In genomic region chr1:112237983-112238515, GRCh38 we compare ENCODE assay signal across 29 cellular contexts.
DNase-seq lines count a peak whose midpoint lies in the region; ATAC-seq and TF ChIP-seq lines count a peak whose summit lies in the region.
"Had no signal": no experiment of that assay in that cellular context is flagged by ENCODE, and none has a peak within 500 bp of the region (broad histone marks: within the 10 kb centered on the region; RNA-seq: fewer than 3 reads in every experiment).

No MANE protein-coding gene starts in this region.

- TF ChIP-seq POLR2A in suprapubic skin (IDR thresholded peaks at IDR 0.05), result no peak

- H3K9me2 ChIP-seq in GM23338 (ENCODE audit: insufficient read depth), result peaks cover 5% of the 10 kb centered on the region; the same call in 1 of the 2 replicates

- H3K4me2 ChIP-seq in BLaER1 treated with 17β-estradiol and CSF1 and Interleukin-3, amounts not matched to agents 10 nM and 100 nM, result peak overlapping the region in 7 of 11 experiments; percentile 2 to 44 (median 28); a peak in 5 of 22 replicates
- peak overlapping the region; percentile 41; the same call in 1 of the 2 replicates for H3K4me2 ChIP-seq in GM23338
- H3K4me2 ChIP-seq: KMS-11 had no signal

- peak; percentile 55 for DNase-seq in GM23338 (ENCODE audit: low spot score)
- DNase-seq in NCI-H748 treated with DMSO at 0.1 percent for 48 hours (lab: John Stamatoyannopoulos, UW), result peak; percentile 98
- peak; percentile 28 for DNase-seq in iPS DF 4.7 (ENCODE audit: extremely low read depth, low spot score)
- DNase-seq in suprapubic skin (ENCODE audit: low spot score in 2 of 2), result no peak
- DNase-seq in AG20443 (ENCODE audit: low spot score), result no peak
- no peak for DNase-seq in central memory CD4-positive, alpha-beta T cell
- DNase-seq: activated CD4-positive, alpha-beta T cell treated with anti-CD3 and anti-CD28 coated beads, Interleukin-2, amount 50 U/mL, for 48 hours; activated CD8-positive, alpha-beta memory T cell treated with anti-CD3 and anti-CD28 coated beads, Interleukin-2, amount 50 U/mL, for 4 hours; activated naive CD4-positive, alpha-beta T cell treated with anti-CD3 and anti-CD28 coated beads for 36 hours; C1 segment of cervical spinal cord; EL; hypothalamus; kidney; MM.1S; NCI-H187; NCI-H446; ovary; SJCRH30; stimulated activated CD4-positive, alpha-beta T cell treated with anti-CD3 and anti-CD28 coated beads, Interleukin-1b, Interleukin-23, amount 100 ng/mL, for 48 hours; T-cell; trophoblast cell had no signal

- H3K9ac ChIP-seq in BLaER1 treated with 17β-estradiol and CSF1 and Interleukin-3, amounts not matched to agents 10 nM and 100 nM, result no peak overlapping the region
- H3K9ac ChIP-seq: KMS-11 had no signal

- H3K9me3 Mint-ChIP-seq in GM23338, result peaks cover 2% of the 10 kb centered on the region; the same call in 2 of the 3 replicates
- H3K9me3 Mint-ChIP-seq: activated naive CD4-positive, alpha-beta T cell treated with anti-CD3 and anti-CD28 coated beads for 36 hours; activated T-helper 1 cell treated with anti-CD3 and anti-CD28 coated beads, Interleukin-12 subunit alpha, Interleukin-12 subunit beta, Interleukin-2, Interleukin-4 antibody, amounts not matched to agents 30 ng/mL and 10 ng/mL and 1 ng/mL, durations not matched to agents 14 hours and 24 hours and 36 hours; brain; natural killer cell treated with Interleukin-12 subunit alpha and Interleukin-12 subunit beta and Interleukin-15 and Interleukin-18, amount 100 ng/mL, for 72 hours had no signal

- H3K4me3 Mint-ChIP-seq in GM23338, result no peak overlapping the region
- H3K4me3 Mint-ChIP-seq: activated naive CD4-positive, alpha-beta T cell treated with anti-CD3 and anti-CD28 coated beads for 36 hours; activated T-helper 1 cell treated with anti-CD3 and anti-CD28 coated beads, Interleukin-12 subunit alpha, Interleukin-12 subunit beta, Interleukin-2, Interleukin-4 antibody, amounts not matched to agents 30 ng/mL and 10 ng/mL and 1 ng/mL, durations not matched to agents 14 hours and 24 hours and 36 hours; brain; natural killer cell treated with Interleukin-12 subunit alpha and Interleukin-12 subunit beta and Interleukin-15 and Interleukin-18, amount 100 ng/mL, for 72 hours; T-cell had no signal

- H3K79me2 ChIP-seq in GM23338 (replicated peaks; ENCODE audit: insufficient read depth), result no peaks in the 10 kb centered on the region

- H4K20me1 ChIP-seq in BLaER1 treated with 17β-estradiol and CSF1 and Interleukin-3, amounts not matched to agents 10 nM and 100 nM, result no peaks in the 10 kb centered on the region
- no peaks in the 10 kb centered on the region for H4K20me1 ChIP-seq in GM23338 (replicated peaks; ENCODE audit: insufficient read depth)

- peak; percentile 63 for ATAC-seq in GM23338
- ATAC-seq: activated CD4-positive, CD25-positive, alpha-beta regulatory T cell treated with anti-CD3 and anti-CD28 coated beads, Interleukin-2, amount 50 U/mL, for 24 hours; gastroesophageal sphincter; natural killer cell treated with Interleukin-12 subunit alpha and Interleukin-12 subunit beta and Interleukin-15 and Interleukin-18, amount 100 ng/mL, for 72 hours; T-cell had no signal

- H2AFZ ChIP-seq in GM23338, result no peak overlapping the region

- no peak for TF ChIP-seq CTCF in GM23338 (conservative IDR thresholded peaks at IDR 0.05; ENCODE audit: low read depth in 2 of 2)
- no peak for TF ChIP-seq CTCF in suprapubic skin (IDR thresholded peaks at IDR 0.05)

- H3K27ac ChIP-seq in BLaER1 treated with 17β-estradiol and CSF1 and Interleukin-3, amounts not matched to agents 10 nM and 100 nM, result no peak overlapping the region
- peak overlapping the region; percentile 23 for H3K27ac ChIP-seq in GM23338 (ENCODE audit: low read depth)
- H3K27ac ChIP-seq in suprapubic skin, result no peak overlapping the region
- H3K27ac ChIP-seq: gastroesophageal sphincter, KMS-11, ovary, SJCRH30, skin epidermis had no signal

- WGBS in suprapubic skin, result 36% methylated on average over 2 of the region's 2 CpGs

- H3K36me3 ChIP-seq in BLaER1 treated with 17β-estradiol and CSF1 and Interleukin-3, amounts not matched to agents 10 nM and 100 nM, result no peaks in the 10 kb centered on the region
- H3K36me3 ChIP-seq in GM23338 (ENCODE audit: insufficient read depth) (no peaks in the 10 kb centered on the region), suprapubic skin (no peaks in the 10 kb centered on the region)
- H3K36me3 ChIP-seq: gastroesophageal sphincter, ovary, SJCRH30 had no signal

- no peak overlapping the region for H3K27ac Mint-ChIP-seq in GM23338
- H3K27ac Mint-ChIP-seq: activated naive CD4-positive, alpha-beta T cell treated with anti-CD3 and anti-CD28 coated beads for 36 hours; activated T-helper 1 cell treated with anti-CD3 and anti-CD28 coated beads, Interleukin-12 subunit alpha, Interleukin-12 subunit beta, Interleukin-2, Interleukin-4 antibody, amounts not matched to agents 30 ng/mL and 10 ng/mL and 1 ng/mL, durations not matched to agents 14 hours and 24 hours and 36 hours; brain; natural killer cell treated with Interleukin-12 subunit alpha and Interleukin-12 subunit beta and Interleukin-15 and Interleukin-18, amount 100 ng/mL, for 72 hours; T-cell had no signal

- no peaks in the 10 kb centered on the region for H3K27me3 ChIP-seq in BLaER1 treated with 17β-estradiol and CSF1 and Interleukin-3, amounts not matched to agents 10 nM and 100 nM
- H3K27me3 ChIP-seq in GM23338 (ENCODE audit: insufficient read depth) (no peaks in the 10 kb centered on the region), suprapubic skin (no peaks in the 10 kb centered on the region)
- H3K27me3 ChIP-seq: ovary, SJCRH30 had no signal

- no peak for TF ChIP-seq EP300 in suprapubic skin (IDR thresholded peaks at IDR 0.05)

- peaks cover 4% of the 10 kb centered on the region for H3K27me3 Mint-ChIP-seq in GM23338 (ENCODE audit: insufficient read depth, low read depth, poor library complexity)

- H3K4me1 Mint-ChIP-seq in GM23338, result peaks cover 25% of the 10 kb centered on the region
- H3K4me1 Mint-ChIP-seq: brain, T-cell had no signal

- H3K36me3 Mint-ChIP-seq in GM23338 (ENCODE audit: low read depth), result peaks cover 5% of the 10 kb centered on the region; the same call in 1 of the 3 replicates
- H3K36me3 Mint-ChIP-seq: brain; natural killer cell treated with Interleukin-12 subunit alpha and Interleukin-12 subunit beta and Interleukin-15 and Interleukin-18, amount 100 ng/mL, for 72 hours; T-cell had no signal

- H3K9me3 ChIP-seq in BLaER1 treated with 17β-estradiol and CSF1 and Interleukin-3, amounts not matched to agents 10 nM and 100 nM (replicated peaks in 1 of 11), result no peaks in the 10 kb centered on the region
- H3K9me3 ChIP-seq in suprapubic skin, result no peaks in the 10 kb centered on the region
- H3K9me3 ChIP-seq: gastroesophageal sphincter, ovary, SJCRH30 had no signal

- peaks cover 0 to 10% (median 6%) of the 10 kb centered on the region in 10 experiments; a peak in 6 of 20 replicates for H3K4me1 ChIP-seq in BLaER1 treated with 17β-estradiol and CSF1 and Interleukin-3, amounts not matched to agents 10 nM and 100 nM
- H3K4me1 ChIP-seq in GM23338 (ENCODE audit: insufficient read depth), result peaks cover 33% of the 10 kb centered on the region; the same call in 1 of the 2 replicates
- no peaks in the 10 kb centered on the region for H3K4me1 ChIP-seq in suprapubic skin
- H3K4me1 ChIP-seq: gastroesophageal sphincter had no signal

- no peak overlapping the region for H3K4me3 ChIP-seq in BLaER1 treated with 17β-estradiol and CSF1 and Interleukin-3, amounts not matched to agents 10 nM and 100 nM
- H3K4me3 ChIP-seq in GM23338 (0 out of 2 replicates have a peak overlapping the region, but pooled peaks have one; percentile 13), suprapubic skin (no peak overlapping the region)
- H3K4me3 ChIP-seq: gastroesophageal sphincter, ovary, SJCRH30, skin epidermis had no signal

- H3F3A ChIP-seq in GM23338 (replicated peaks; ENCODE audit: low read depth), result no peaks in the 10 kb centered on the region

TF ChIP-seq in GM23338, 12 proteins besides CTCF, POLR2A, EP300 and RAD21 (continues in another document):
- no peak for TF ChIP-seq NANOG (IDR thresholded peaks at IDR 0.05; ENCODE audit: borderline replicate concordance)
- no peak for TF ChIP-seq ZNF114 (CRISPR knock-in tag; IDR thresholded peaks at IDR 0.05)
- no peak for TF ChIP-seq JUNB (IDR thresholded peaks at IDR 0.05; ENCODE audit: unreplicated experiment)
- TF ChIP-seq STAT1 (IDR thresholded peaks at IDR 0.05; ENCODE audit: unreplicated experiment), result no peak
- TF ChIP-seq, protein P1, sequence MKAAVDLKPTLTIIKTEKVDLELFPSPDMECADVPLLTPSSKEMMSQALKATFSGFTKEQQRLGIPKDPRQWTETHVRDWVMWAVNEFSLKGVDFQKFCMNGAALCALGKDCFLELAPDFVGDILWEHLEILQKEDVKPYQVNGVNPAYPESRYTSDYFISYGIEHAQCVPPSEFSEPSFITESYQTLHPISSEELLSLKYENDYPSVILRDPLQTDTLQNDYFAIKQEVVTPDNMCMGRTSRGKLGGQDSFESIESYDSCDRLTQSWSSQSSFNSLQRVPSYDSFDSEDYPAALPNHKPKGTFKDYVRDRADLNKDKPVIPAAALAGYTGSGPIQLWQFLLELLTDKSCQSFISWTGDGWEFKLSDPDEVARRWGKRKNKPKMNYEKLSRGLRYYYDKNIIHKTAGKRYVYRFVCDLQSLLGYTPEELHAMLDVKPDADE (IDR thresholded peaks at IDR 0.05), result no peak
- no peak for TF ChIP-seq CREB1 (CRISPR knock-in tag; IDR thresholded peaks at IDR 0.05; ENCODE audit: low read depth)
- TF ChIP-seq EZH2phosphoT487 (IDR thresholded peaks at IDR 0.05; ENCODE audit: unreplicated experiment), result no peak

Comparison
In these comparisons a context has a peak if more than half of its experiments do, and no peak if none do; other contexts are left out.
1. DNase-seq: peak in GM23338 (single experiment), NCI-H748 treated with DMSO at 0.1 percent for 48 hours (single experiment) and iPS DF 4.7 (single experiment); none in suprapubic skin (0 of 2), AG20443 (single experiment) and central memory CD4-positive, alpha-beta T cell (single experiment).